Comparison of ENCODE assay signal across 2 cellular contexts in genomic region chr6:129502261-129502660, GRCh38.
TF ChIP-seq lines count a peak whose summit lies in the region.

No MANE protein-coding gene starts in this region.

TF ChIP-seq in IMR-90, 13 proteins besides CTCF, POLR2A, EP300 and RAD21 (continued from another document):
- TF ChIP-seq ELK1 (IDR thresholded peaks at IDR 0.05; ENCODE audit: borderline replicate concordance, low read depth, low read length) (no peak), MAFK (IDR thresholded peaks at IDR 0.05; ENCODE audit: low read depth, low read length) (no peak)

TF ChIP-seq in neural cell, 6 proteins besides CTCF, POLR2A, EP300 and RAD21 (continued from another document):
- TF ChIP-seq TAF1 (IDR thresholded peaks at IDR 0.05; ENCODE audit: low read depth) = no peak
- no peak for TF ChIP-seq POLR2AphosphoS5 (IDR thresholded peaks at IDR 0.05)
- TF ChIP-seq SMC3 (conservative IDR thresholded peaks at IDR 0.05; ENCODE audit: poor library complexity) = no peak
- TF ChIP-seq MXI1 (conservative IDR thresholded peaks at IDR 0.05; ENCODE audit: poor library complexity, severe bottlenecking) = no peak
